Comparison of ENCODE assay signal across 8 cellular contexts in genomic region chr3:47421741-47422649, GRCh38. TPM values are rescaled to one million over a fixed set of nuclear protein-coding genes. Genes with fewer than 3 reads are reported as not detected.
DNase-seq lines count a peak whose midpoint lies in the region; TF ChIP-seq lines count a peak whose summit lies in the region.

No MANE protein-coding gene starts in this region.

- DNase-seq in AG08396 (ENCODE audit: low spot score) (peak; percentile 44), H4 (ENCODE audit: low spot score) (peak; percentile 26), UCSD-AML1 (lab: John Stamatoyannopoulos, UW; ENCODE audit: unreplicated experiment) (peak; percentile 54), esophagus muscularis mucosa (ENCODE audit: extremely low spot score) (no peak), ovary (peak in 4 of 5 donors; percentile 26 to 56 (median 44)), NCI-H226 (no peak), SIG-M5 treated with dmso at 0.1 percent for 504 hours (lab: John Stamatoyannopoulos, UW; ENCODE audit: unreplicated experiment) (no peak)
- no peak for DNase-seq in stimulated activated CD4-positive, alpha-beta T cell treated with anti-CD3 and anti-CD28 coated beads, Interleukin-12 subunit alpha, Interleukin-12 subunit beta, amount 100 ng/mL, for 4 hours

- no peaks in the 10 kb centered on the region for H3K9me3 ChIP-seq in esophagus muscularis mucosa
- H3K9me3 ChIP-seq in ovary: no peaks in the 10 kb centered on the region

- intact Hi-C loops in esophagus muscularis mucosa (cut with DNase I) (loop anchor here (1.0 kb wide), 1 partner anchor 54 kb away; no protein-coding TSS in a partner anchor), ovary (cut with DNase I) (loop anchor here (2.0 to 10.0 kb wide), 4 partner anchors 53 to 365 kb away; partner anchors contain the start of gene SCAP (in 4 of the 4))

- TF ChIP-seq EP300 in esophagus muscularis mucosa (IDR thresholded peaks at IDR 0.05) (no peak), ovary (IDR thresholded peaks at IDR 0.05) (no peak)

- TF ChIP-seq POLR2A in esophagus muscularis mucosa (IDR thresholded peaks at IDR 0.05; ENCODE audit: low read depth) (no peak), ovary (IDR thresholded peaks at IDR 0.05) (no peak)

- H3K4me1 ChIP-seq in esophagus muscularis mucosa (peaks cover 15 to 23% (median 16%) of the 10 kb centered on the region in 4 donors), ovary (ENCODE audit: insufficient read depth) (peaks cover 11% of the 10 kb centered on the region)

- H3K27me3 ChIP-seq in esophagus muscularis mucosa (no peaks in the 10 kb centered on the region), ovary (no peaks in the 10 kb centered on the region)

- 86% methylated on average over 4 of the region's 13 CpGs for WGBS in esophagus muscularis mucosa
- 67 to 72% (median 70%) methylated on average over 13 of the region's 13 CpGs for WGBS in ovary, 3 donors

- H3K4me3 ChIP-seq in esophagus muscularis mucosa (no peak overlapping the region), ovary (no peak overlapping the region)

- TF ChIP-seq CTCF in esophagus muscularis mucosa (IDR thresholded peaks at IDR 0.05) (peak in 1 of 3 experiments; percentile 13), ovary (IDR thresholded peaks at IDR 0.05) (no peak)

- H3K36me3 ChIP-seq in esophagus muscularis mucosa (peaks cover 20 to 85% (median 75%) of the 10 kb centered on the region in 4 donors), ovary (no peaks in the 10 kb centered on the region)

- peak overlapping the region; percentile 43 to 71 (median 60) for H3K27ac ChIP-seq in esophagus muscularis mucosa (replicated peaks in 1 of 4)
- H3K27ac ChIP-seq in ovary: peak overlapping the region in 1 of 2 donors; percentile 63

RNA-seq across cellular contexts. Expression of gene PTPN23, which starts 41.2 kb away (rescaled TPM):
- 3.8 and 6.9 TPM in 2 replicates for total RNA-seq in H4 (2014; rRNA removed; shearing (Covaris generic))
- total RNA-seq in esophagus muscularis mucosa: 100 to 1,000 TPM in 1 of 4 donors, 10 to 100 TPM in 3; 16.9 to 156 (median 26.3) TPM
- 10 to 100 TPM; 16.4 to 56.9 (median 44.4) TPM for total RNA-seq in ovary
- polyA plus RNA-seq in ovary: 10 to 100 TPM in 1 of 2 donors, 1 to 10 TPM in 1; 7.3 to 18.3 TPM

RNA-seq across cellular contexts. Expression of gene SCAP, which starts 53.7 kb away (rescaled TPM):
- 24.7 and 26.1 TPM in 2 replicates for total RNA-seq in H4 (2014; rRNA removed; shearing (Covaris generic))
- total RNA-seq in esophagus muscularis mucosa (100 to 1,000 TPM in 1 of 4 donors, 10 to 100 TPM in 3; 67.6 to 104 (median 79.9) TPM), ovary (100 to 1,000 TPM in 1 of 7 donors, 10 to 100 TPM in 6; 53.7 to 104 (median 80.9) TPM)
- polyA plus RNA-seq in ovary: 100 to 1,000 TPM in 1 of 2 donors, 10 to 100 TPM in 1; 52.4 to 192 TPM

Comparison
In these comparisons a context has a peak if more than half of its experiments do, and no peak if none do; other contexts are left out.
1. DNase-seq: peak in AG08396 (single experiment), H4 (single experiment), UCSD-AML1 (single experiment) and ovary (4 of 5); none in esophagus muscularis mucosa (single experiment), NCI-H226 (single experiment), SIG-M5 treated with dmso at 0.1 percent for 504 hours (single experiment) and stimulated activated CD4-positive, alpha-beta T cell treated with anti-CD3 and anti-CD28 coated beads, Interleukin-12 subunit alpha, Interleukin-12 subunit beta, amount 100 ng/mL, for 4 hours (single experiment).